Comparison of ENCODE assay signal across 1 cellular context in the genomic region with DNA sequence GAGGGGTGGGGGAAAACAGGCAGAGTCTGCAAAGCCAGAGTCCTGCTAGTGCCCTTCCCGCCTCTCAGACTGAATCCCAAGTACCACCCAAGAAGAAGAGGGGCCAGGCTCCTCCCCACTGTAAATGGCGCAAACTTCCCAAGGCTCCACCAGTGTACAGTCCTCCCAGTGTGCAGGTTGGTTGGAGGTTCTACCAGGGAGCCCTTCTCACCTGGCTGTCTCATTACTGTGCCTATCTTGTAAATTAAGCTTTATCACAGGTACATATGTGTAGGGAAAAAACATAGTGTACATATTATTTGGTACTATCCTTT.
TF ChIP-seq lines count a peak whose summit lies in the region.

No MANE protein-coding gene starts in this region.

TF ChIP-seq in K562, 482 proteins besides CTCF, POLR2A, EP300 and RAD21 (continued from another document):
- no peak for TF ChIP-seq CUX1 (CRISPR knock-in tag; IDR thresholded peaks at IDR 0.05)
- no peak for TF ChIP-seq ZNF518B (CRISPR knock-in tag; IDR thresholded peaks at IDR 0.05)
